9 cellular contexts compared by ENCODE assay signal in genomic region chr10:93916257-93917063, GRCh38. TPM values are rescaled to one million over a fixed set of nuclear protein-coding genes. Genes with fewer than 3 reads are reported as not detected.
DNase-seq lines count a peak whose midpoint lies in the region; ATAC-seq and TF ChIP-seq lines count a peak whose summit lies in the region.
"Had no signal": no experiment of that assay in that cellular context is flagged by ENCODE, and none has a peak within 500 bp of the region (broad histone marks: within the 10 kb centered on the region; RNA-seq: fewer than 3 reads in every experiment).

No MANE protein-coding gene starts in this region.

- no peaks in the 10 kb centered on the region for H3K27me3 ChIP-seq in breast epithelium
- H3K27me3 ChIP-seq in effector memory CD4-positive, alpha-beta T cell (replicated peaks; ENCODE audit: control insufficient read depth, insufficient read depth, low read length, poor library complexity, severe bottlenecking): no peaks in the 10 kb centered on the region
- H3K27me3 ChIP-seq: neutrophil had no signal

- no peak for ATAC-seq in HG02610 (IDR thresholded peaks at IDR 0.05; ENCODE audit: unreplicated experiment)

- in situ Hi-C loops in G401 (cut with HindIII; ENCODE audit: low sequenced_read_pairs): no loop called here

- DNase-seq in G401 (ENCODE audit: low spot score): peak; percentile 52
- DNase-seq in NCI-H146 treated with DMSO at 0.1 percent for 48 hours (lab: John Stamatoyannopoulos, UW; ENCODE audit: unreplicated experiment): peak; percentile 51
- no peak for DNase-seq in breast epithelium (ENCODE audit: low spot score in 2 of 2)
- peak; percentile 28 to 67 for DNase-seq in lung microvascular endothelial cell (ENCODE audit: low read depth in 2 of 2)
- no peak for DNase-seq in amygdala (lab: John Stamatoyannopoulos, UW)
- no peak for DNase-seq in activated CD4-positive, alpha-beta T cell treated with anti-CD3 and anti-CD28 coated beads, Interleukin-2, amount 50 U/mL, for 48 hours
- no peak for DNase-seq in effector memory CD4-positive, alpha-beta T cell

- peak overlapping the region in 2 of 3 donors; percentile 29 to 38 for H3K4me3 ChIP-seq in breast epithelium
- no peak overlapping the region for H3K4me3 ChIP-seq in effector memory CD4-positive, alpha-beta T cell (ENCODE audit: insufficient read depth, low read depth, low read length, poor library complexity, severe bottlenecking)

- no peaks in the 10 kb centered on the region for H3K36me3 ChIP-seq in breast epithelium
- H3K36me3 ChIP-seq in effector memory CD4-positive, alpha-beta T cell (ENCODE audit: control insufficient read depth, insufficient read depth, low read length): no peaks in the 10 kb centered on the region
- H3K36me3 ChIP-seq: neutrophil had no signal

- no peak for TF ChIP-seq POLR2A in breast epithelium (IDR thresholded peaks at IDR 0.05)

- no peak overlapping the region for H3K27ac ChIP-seq in breast epithelium
- no peak overlapping the region for H3K27ac ChIP-seq in effector memory CD4-positive, alpha-beta T cell (ENCODE audit: insufficient read depth, low read length, poor library complexity, severe bottlenecking)
- H3K27ac ChIP-seq: neutrophil had no signal

- intact Hi-C loops in breast epithelium (cut with DNase I; ENCODE audit: low total_unique reads): loop anchor here (10.0 kb wide), 1 partner anchor 398 kb away; no protein-coding TSS in a partner anchor

- peak in 2 of 3 donors; percentile 51 for TF ChIP-seq CTCF in breast epithelium (IDR thresholded peaks at IDR 0.05)

- no peaks in the 10 kb centered on the region for H3K9me3 ChIP-seq in breast epithelium
- H3K9me3 ChIP-seq in effector memory CD4-positive, alpha-beta T cell (ENCODE audit: control insufficient read depth, low read length): no peaks in the 10 kb centered on the region
- H3K9me3 ChIP-seq: neutrophil had no signal

- H3K4me1 ChIP-seq in breast epithelium: no peaks in the 10 kb centered on the region
- no peaks in the 10 kb centered on the region for H3K4me1 ChIP-seq in effector memory CD4-positive, alpha-beta T cell (ENCODE audit: control insufficient read depth, insufficient read depth, low read length, poor library complexity, severe bottlenecking)

RNA-seq across cellular contexts. Expression of gene SLC35G1, which starts 22.7 kb away (rescaled TPM):
- 5.6 and 7.9 TPM in 2 replicates for total RNA-seq in G401 (2014; rRNA removed; shearing (Covaris generic))
- total RNA-seq in breast epithelium: 1 to 10 TPM; 2.9 to 7.0 (median 3.9) TPM
- total RNA-seq in lung microvascular endothelial cell: 3.1 and 4.4 TPM in 2 replicates

Comparison
In these comparisons a context has a peak if more than half of its experiments do, and no peak if none do; other contexts are left out.
1. DNase-seq: peak in G401 (single experiment), NCI-H146 treated with DMSO at 0.1 percent for 48 hours (single experiment) and lung microvascular endothelial cell (2 of 2); none in breast epithelium (0 of 2), amygdala (0 of 56), activated CD4-positive, alpha-beta T cell treated with anti-CD3 and anti-CD28 coated beads, Interleukin-2, amount 50 U/mL, for 48 hours (0 of 2) and effector memory CD4-positive, alpha-beta T cell (0 of 3).